17 cellular contexts compared by ENCODE assay signal in genomic region chr11:27976262-27976661, GRCh38.
DNase-seq lines count a peak whose midpoint lies in the region; ATAC-seq and TF ChIP-seq lines count a peak whose summit lies in the region.
"Had no signal": no experiment of that assay in that cellular context is flagged by ENCODE, and none has a peak within 500 bp of the region (broad histone marks: within the 10 kb centered on the region; RNA-seq: fewer than 3 reads in every experiment).

No MANE protein-coding gene starts in this region.

- H3K27me3 ChIP-seq in GM23248 (replicated peaks; ENCODE audit: insufficient read depth) = no peaks in the 10 kb centered on the region
- H3K27me3 ChIP-seq in thyroid gland = no peaks in the 10 kb centered on the region

- H3K4me3 ChIP-seq in GM23248 (no peak overlapping the region), thyroid gland (replicated peaks in 1 of 3) (no peak overlapping the region)

- H3K36me3 ChIP-seq in GM23248 (ENCODE audit: low read depth) (no peaks in the 10 kb centered on the region), thyroid gland (no peaks in the 10 kb centered on the region)

- H3K4me1 ChIP-seq in GM23248 (ENCODE audit: insufficient read depth) (peaks cover 29% of the 10 kb centered on the region), thyroid gland (no peaks in the 10 kb centered on the region)

- peak overlapping the region; percentile 36 for H3K27ac ChIP-seq in GM23248
- H3K27ac ChIP-seq in thyroid gland = no peak overlapping the region

- no peak overlapping the region for H3K9ac ChIP-seq in GM23248

- 22 to 26% methylated on average over 4 of the region's 4 CpGs for WGBS in GM23248 (ENCODE audit: low coverage in 1 of 2, low lambda C conversion rate in 2 of 2, missing lambda C conversion rate in 2 of 2), 2 experiments
- 68 to 74% methylated on average over 4 of the region's 4 CpGs for WGBS in thyroid gland, 2 donors

- H2AFZ ChIP-seq in GM23248 = no peak overlapping the region

- ATAC-seq in HG03045 (IDR thresholded peaks at IDR 0.05; ENCODE audit: unreplicated experiment) (no peak), HG02973 (IDR thresholded peaks at IDR 0.05; ENCODE audit: unreplicated experiment) (no peak)
- ATAC-seq: HepG2 had no signal

- intact Hi-C loops in thyroid gland (cut with DNase I) = no loop called here

- no peaks in the 10 kb centered on the region for H3K79me2 ChIP-seq in GM23248 (ENCODE audit: insufficient read depth)

- H4K20me1 ChIP-seq in GM23248 (ENCODE audit: insufficient read depth) = no peaks in the 10 kb centered on the region

- DNase-seq in AG20443 (ENCODE audit: low spot score) = peak; percentile 50
- DNase-seq in GM23248 = peak; percentile 66
- peak; percentile 18 for DNase-seq in fibroblast of gingiva (ENCODE audit: low read depth)
- peak; percentile 18 for DNase-seq in kidney tubule cell (ENCODE audit: low spot score)
- no peak for DNase-seq in NCI-H1048 (lab: John Stamatoyannopoulos, UW)
- no peak for DNase-seq in thyroid gland
- DNase-seq: Calu3; CD4-positive, alpha-beta memory T cell; DMS53; KG1; NCI-H146; NCI-H2081 treated with DMSO at 0.1 percent for 48 hours; NCI-H524; SIG-M5 had no signal

- H3K4me2 ChIP-seq in GM23248 (ENCODE audit: unreplicated experiment) = no peak overlapping the region

- TF ChIP-seq POLR2A in thyroid gland (IDR thresholded peaks at IDR 0.05) = no peak

- H3K9me2 ChIP-seq in GM23248 (ENCODE audit: insufficient read depth) = no peaks in the 10 kb centered on the region

- H3K9me3 ChIP-seq in GM23248 (ENCODE audit: low read depth) (no peaks in the 10 kb centered on the region), thyroid gland (no peaks in the 10 kb centered on the region)

- no peak for TF ChIP-seq CTCF in thyroid gland (IDR thresholded peaks at IDR 0.05)

- peaks cover 17% of the 10 kb centered on the region; the same call in 1 of the 2 replicates for H3F3A ChIP-seq in GM23248 (ENCODE audit: insufficient read depth)

- in situ Hi-C loops in GM23248 (cut with MboI) = no loop called here

Comparison
In these comparisons a context has a peak if more than half of its experiments do, and no peak if none do; other contexts are left out.
1. DNase-seq: peak in AG20443 (single experiment), GM23248 (single experiment), fibroblast of gingiva (single experiment) and kidney tubule cell (single experiment); none in NCI-H1048 (single experiment) and thyroid gland (0 of 2).